In the genomic region with DNA sequence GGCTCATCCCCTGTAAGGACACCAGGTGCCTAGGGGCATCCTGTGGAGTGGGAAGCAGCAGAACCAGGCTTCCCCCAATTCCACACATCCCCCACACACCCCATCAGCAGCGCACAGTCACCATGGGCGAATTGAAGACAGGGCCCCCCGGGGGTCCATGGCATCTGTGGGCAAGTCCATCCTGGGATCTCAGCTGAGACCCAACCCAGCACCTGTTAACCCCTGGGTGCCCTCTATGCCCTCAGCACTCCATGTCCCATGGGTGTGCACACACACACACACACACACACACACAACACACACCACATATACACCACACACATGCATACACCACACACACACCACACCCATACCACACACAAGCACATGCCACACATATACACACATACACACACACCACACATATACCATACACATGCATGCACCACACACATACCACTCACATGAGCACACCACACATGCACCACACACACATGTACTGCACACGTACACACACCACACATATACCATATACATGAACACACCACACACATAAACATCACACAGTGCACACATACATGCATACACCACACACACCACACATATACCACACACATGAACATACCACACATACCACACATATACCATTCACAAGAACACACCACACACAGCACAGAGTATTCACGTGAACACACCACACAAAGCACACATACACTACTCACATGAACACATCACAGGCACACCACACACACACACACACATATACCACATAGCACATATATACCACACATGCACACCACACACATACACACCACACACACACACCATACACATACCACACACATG, we compare ENCODE assay signal across 18 cellular contexts.
DNase-seq lines count a peak whose midpoint lies in the region; ATAC-seq lines count a peak whose summit lies in the region.
"Had no signal": no experiment of that assay in that cellular context is flagged by ENCODE, and none has a peak within 500 bp of the region (broad histone marks: within the 10 kb centered on the region; RNA-seq: fewer than 3 reads in every experiment).

No MANE protein-coding gene starts in this region.

- in situ Hi-C loops in GM23248 (cut with MboI) = no loop called here

- H4K20me1 ChIP-seq in GM23248 (ENCODE audit: insufficient read depth) = no peaks in the 10 kb centered on the region

- H3K4me1 ChIP-seq in GM23248 (ENCODE audit: insufficient read depth) (no peaks in the 10 kb centered on the region), adipocyte (ENCODE audit: control insufficient read depth, insufficient read depth, low read length) (peaks cover 18% of the 10 kb centered on the region)

- peak; percentile 9 for ATAC-seq in sciatic nerve
- no peak for ATAC-seq in HG02885 (IDR thresholded peaks at IDR 0.05; ENCODE audit: poor library complexity, unreplicated experiment)

- H3K4me3 ChIP-seq in GM23248 (no peak overlapping the region; the same call in 1 of the 2 replicates), adipocyte (ENCODE audit: low read length) (peak overlapping the region; percentile 83)
- H3K4me3 ChIP-seq: cardiac muscle cell had no signal

- no peaks in the 10 kb centered on the region for H3F3A ChIP-seq in GM23248 (ENCODE audit: insufficient read depth)

- no peaks in the 10 kb centered on the region for H3K9me3 ChIP-seq in GM23248 (ENCODE audit: low read depth)
- H3K9me3 ChIP-seq in adipocyte (ENCODE audit: control insufficient read depth, low read length) = no peaks in the 10 kb centered on the region
- H3K9me3 ChIP-seq: gastroesophageal sphincter had no signal

- H3K27me3 ChIP-seq in GM23248 (replicated peaks; ENCODE audit: insufficient read depth) (no peaks in the 10 kb centered on the region), adipocyte (replicated peaks; ENCODE audit: control insufficient read depth, insufficient read depth, low read length) (peaks cover 5% of the 10 kb centered on the region)
- H3K27me3 ChIP-seq: cardiac muscle cell had no signal

- H2AFZ ChIP-seq in GM23248 = peak overlapping the region; percentile 78

- no peak overlapping the region for H3K4me2 ChIP-seq in GM23248 (ENCODE audit: unreplicated experiment)

- H3K27ac ChIP-seq in GM23248 = no peak overlapping the region
- H3K27ac ChIP-seq: cardiac muscle cell, VCaP had no signal

- H3K9ac ChIP-seq in GM23248 (no peak overlapping the region), adipocyte (ENCODE audit: low read length) (peak overlapping the region; percentile 78)

- intact Hi-C loops in sciatic nerve (cut with DNase I) = no loop called here

- WGBS in GM23248 (ENCODE audit: low coverage in 1 of 2, low lambda C conversion rate in 2 of 2, missing lambda C conversion rate in 2 of 2), 2 experiments = 67 to 78% methylated on average over 5 of the region's 5 CpGs

- H3K79me2 ChIP-seq in GM23248 (ENCODE audit: insufficient read depth) = no peaks in the 10 kb centered on the region

- DNase-seq in GM23248 (no peak), adipocyte (ENCODE audit: low read depth) (no peak), islet precursor cell (peak; percentile 43), sciatic nerve (ENCODE audit: low spot score) (no peak), pons (ENCODE audit: low spot score) (no peak), HPDE6-E6E7 (ENCODE audit: extremely low spot score) (no peak)
- no peak for DNase-seq in activated CD4-positive, alpha-beta T cell treated with anti-CD3 and anti-CD28 coated beads for 48 hours
- DNase-seq: activated CD4-positive, alpha-beta T cell treated with anti-CD3 and anti-CD28 coated beads, Interleukin-2, amount 50 U/mL, for 48 hours; activated gamma-delta T cell treated with Interleukin-2 at 50 U/mL for 16 hours; activated T-cell treated with anti-CD3 and anti-CD28 coated beads for 4 hours; amniotic stem cell; NCI-H2081 treated with DMSO at 0.1 percent for 48 hours; NCI-H446 treated with DMSO at 0.1 percent for 48 hours; T-helper 17 cell had no signal

- no peaks in the 10 kb centered on the region for H3K36me3 ChIP-seq in GM23248 (ENCODE audit: low read depth)
- no peaks in the 10 kb centered on the region for H3K36me3 ChIP-seq in adipocyte (ENCODE audit: control insufficient read depth, insufficient read depth, low read length, severe bottlenecking)
- H3K36me3 ChIP-seq: cardiac muscle cell, gastroesophageal sphincter had no signal

- H3K9me2 ChIP-seq in GM23248 (ENCODE audit: insufficient read depth) = no peaks in the 10 kb centered on the region
